In genomic region chr3:43268636-43269035, GRCh38 we compare ENCODE assay signal across 22 cellular contexts.
"Had no signal": no experiment of that assay in that cellular context is flagged by ENCODE, and none has a peak within 500 bp of the region (broad histone marks: within the 10 kb centered on the region; RNA-seq: fewer than 3 reads in every experiment).

No MANE protein-coding gene starts in this region.

- H3K27ac ChIP-seq: adrenal gland, ascending aorta, brain microvascular endothelial cell, esophagus muscularis mucosa, heart left ventricle, sigmoid colon, upper lobe of left lung had no signal

- ATAC-seq: heart left ventricle; natural killer cell treated with Interleukin-12 subunit alpha and Interleukin-12 subunit beta and Interleukin-15 and Interleukin-18, amount 100 ng/mL, for 72 hours; stimulated activated naive B cell treated with anti-CD40 and anti-IgM and Interleukin-4, amounts not matched to agents 10 μg/mL and 1 μg/mL and 100 μg/mL, for 72 hours had no signal

- H3K4me1 ChIP-seq: adrenal gland, ascending aorta, esophagus muscularis mucosa, heart left ventricle, sigmoid colon, upper lobe of left lung had no signal

- DNase-seq: activated naive CD4-positive, alpha-beta T cell treated with Interleukin-2 at 50 U/mL for 16 hours; activated T-cell treated with anti-CD3 and anti-CD28 coated beads, Interleukin-2, amount 50 U/mL, for 1 hour; adrenal gland; brain microvascular endothelial cell; central memory CD4-positive, alpha-beta T cell; dermis blood vessel endothelial cell; effector CD8-positive, alpha-beta T cell; heart left ventricle; retina; sigmoid colon; stimulated activated CD4-positive, alpha-beta T cell treated with anti-CD3 and anti-CD28 coated beads, Interleukin-15, amount 100 ng/mL, for 24 hours; stimulated activated naive B cell treated with anti-CD40 and anti-IgM and Interleukin-4, amounts not matched to agents 10 μg/mL and 1 μg/mL and 100 μg/mL, for 72 hours; T-helper 9 cell; upper lobe of left lung had no signal

- H3K4me1 Mint-ChIP-seq: memory B cell; stimulated activated naive B cell treated with anti-CD40 and anti-IgM and Interleukin-4, amounts not matched to agents 10 μg/mL and 1 μg/mL and 100 μg/mL, for 72 hours had no signal

- H3K36me3 Mint-ChIP-seq: memory B cell; natural killer cell treated with Interleukin-12 subunit alpha and Interleukin-12 subunit beta and Interleukin-15 and Interleukin-18, amount 100 ng/mL, for 72 hours; stimulated activated naive B cell treated with anti-CD40 and anti-IgM and Interleukin-4, amounts not matched to agents 10 μg/mL and 1 μg/mL and 100 μg/mL, for 72 hours had no signal

- H3K36me3 ChIP-seq: adrenal gland, ascending aorta, brain microvascular endothelial cell, esophagus muscularis mucosa, heart left ventricle, sigmoid colon, upper lobe of left lung had no signal

- H3K27me3 Mint-ChIP-seq: natural killer cell treated with Interleukin-12 subunit alpha and Interleukin-12 subunit beta and Interleukin-15 and Interleukin-18, amount 100 ng/mL, for 72 hours; stimulated activated naive B cell treated with anti-CD40 and anti-IgM and Interleukin-4, amounts not matched to agents 10 μg/mL and 1 μg/mL and 100 μg/mL, for 72 hours had no signal

- H3K9me3 Mint-ChIP-seq: activated T-helper 2 cell treated with anti-CD3 and anti-CD28 coated beads, Interferon-gamma antibody, Interleukin-2, Interleukin-4, amounts not matched to agents 10 μg/mL and 5 μg/mL and 100 μg/mL, durations not matched to agents 14 hours and 24 hours and 36 hours; memory B cell; stimulated activated naive B cell treated with anti-CD40 and anti-IgM and Interleukin-4, amounts not matched to agents 10 μg/mL and 1 μg/mL and 100 μg/mL, for 72 hours had no signal

- H3K4me3 ChIP-seq: adrenal gland, ascending aorta, esophagus muscularis mucosa, heart left ventricle, sigmoid colon, smooth muscle cell, upper lobe of left lung had no signal

- H3K4me3 Mint-ChIP-seq: memory B cell; natural killer cell treated with Interleukin-12 subunit alpha and Interleukin-12 subunit beta and Interleukin-15 and Interleukin-18, amount 100 ng/mL, for 72 hours; stimulated activated naive B cell treated with anti-CD40 and anti-IgM and Interleukin-4, amounts not matched to agents 10 μg/mL and 1 μg/mL and 100 μg/mL, for 72 hours had no signal

- H3K9me3 ChIP-seq: adrenal gland, ascending aorta, esophagus muscularis mucosa, heart left ventricle, sigmoid colon, upper lobe of left lung had no signal

- H3K27me3 ChIP-seq: adrenal gland, ascending aorta, brain microvascular endothelial cell, esophagus muscularis mucosa, heart left ventricle, sigmoid colon had no signal

- FAIRE-seq: islet of Langerhans had no signal

- H3K27ac Mint-ChIP-seq: activated T-helper 2 cell treated with anti-CD3 and anti-CD28 coated beads, Interferon-gamma antibody, Interleukin-2, Interleukin-4, amounts not matched to agents 10 μg/mL and 5 μg/mL and 100 μg/mL, durations not matched to agents 14 hours and 24 hours and 36 hours; memory B cell; natural killer cell treated with Interleukin-12 subunit alpha and Interleukin-12 subunit beta and Interleukin-15 and Interleukin-18, amount 100 ng/mL, for 72 hours; progenitor cell of endocrine pancreas had no signal

- H3K4me2 ChIP-seq: smooth muscle cell had no signal
